Comparison of ENCODE assay signal across 9 cellular contexts in the genomic region with DNA sequence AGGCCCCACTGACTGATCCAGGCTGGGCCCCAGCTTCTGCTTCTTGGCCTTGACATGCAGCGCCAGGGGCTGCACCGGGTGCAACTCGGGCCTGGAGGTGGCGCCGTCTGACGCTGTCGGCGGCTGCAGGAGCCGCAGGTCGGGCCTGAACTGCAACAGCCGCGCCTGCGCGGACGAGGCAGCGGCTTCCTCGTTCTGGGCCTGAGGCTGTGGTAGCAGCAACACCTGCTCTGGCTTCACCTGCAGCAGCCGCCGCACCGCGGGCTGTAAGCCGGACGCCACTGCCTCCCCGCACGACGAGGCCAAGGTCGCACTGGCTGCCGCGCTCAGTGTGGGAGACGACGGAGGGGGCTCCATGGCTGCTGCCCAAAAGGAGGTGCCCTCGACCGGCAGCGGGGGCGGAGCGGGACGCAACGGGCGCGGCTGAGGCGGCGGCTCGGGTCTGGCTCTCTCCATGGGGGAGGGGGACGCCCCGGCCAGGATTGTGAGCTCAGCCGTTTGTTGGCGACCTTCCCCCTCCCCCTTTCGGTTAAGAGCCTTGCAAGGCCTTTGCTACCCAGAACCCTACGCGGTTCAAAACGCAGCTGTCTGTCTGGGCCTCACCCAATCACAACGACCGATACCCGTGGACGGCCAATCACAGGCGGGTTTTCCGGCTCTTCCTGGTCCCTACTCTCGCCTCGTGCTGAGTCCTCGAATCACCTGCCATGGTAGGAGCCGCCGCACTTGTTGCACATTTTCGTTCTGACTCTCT. TPM values are rescaled to one million over a fixed set of nuclear protein-coding genes. Genes with fewer than 3 reads are reported as not detected.
DNase-seq lines count a peak whose midpoint lies in the region; ATAC-seq and TF ChIP-seq lines count a peak whose summit lies in the region.
"Had no signal": no experiment of that assay in that cellular context is flagged by ENCODE, and none has a peak within 500 bp of the region (broad histone marks: within the 10 kb centered on the region; RNA-seq: fewer than 3 reads in every experiment).

No MANE protein-coding gene starts in this region.

- POLR2A ChIA-PET in PC-3 (lab: Charles Lee; ENCODE audit: unreplicated experiment) = no interaction called here

- BruUV-seq in PC-3 (replicated peaks; lab: Mats Ljungman, UMichigan) = no TSS peak

- H3K4me1 ChIP-seq in esophagus squamous epithelium = peaks cover 5 to 15% (median 7%) of the 10 kb centered on the region in 3 donors
- peaks cover 8% of the 10 kb centered on the region for H3K4me1 ChIP-seq in osteoblast (ENCODE audit: insufficient read depth, low read length)
- H3K4me1 ChIP-seq in thoracic aorta (ENCODE audit: control insufficient read depth in 1 of 2, low read depth in 2 of 2) = peaks cover 0 to 8% of the 10 kb centered on the region in 2 donors
- peaks cover 10% of the 10 kb centered on the region for H3K4me1 ChIP-seq in PC-3 (ENCODE audit: insufficient read depth, low read length)

- H3K9me3 ChIP-seq in esophagus squamous epithelium (no peaks in the 10 kb centered on the region), osteoblast (ENCODE audit: low read depth, low read length) (no peaks in the 10 kb centered on the region), thoracic aorta (no peaks in the 10 kb centered on the region), PC-3 (ENCODE audit: low read length) (peaks cover 8% of the 10 kb centered on the region; the same call in 1 of the 2 replicates)

- H4K20me1 ChIP-seq in osteoblast (ENCODE audit: insufficient read depth, low read length) (no peaks in the 10 kb centered on the region), PC-3 (ENCODE audit: low read length) (no peaks in the 10 kb centered on the region)

- no peaks in the 10 kb centered on the region for H3K79me2 ChIP-seq in osteoblast (ENCODE audit: insufficient read depth, low read length)
- H3K79me2 ChIP-seq in PC-3 (ENCODE audit: low read length) = no peaks in the 10 kb centered on the region

- ATAC-seq in GM18505 (IDR thresholded peaks at IDR 0.05; ENCODE audit: unreplicated experiment) (peak; percentile 91), HG03469 (IDR thresholded peaks at IDR 0.05; ENCODE audit: unreplicated experiment) (peak; percentile 76), thoracic aorta (ENCODE audit: insufficient number of reproducible peaks, low FRiP score, low read depth) (no peak), PC-3 (no peak)

- H3K9ac ChIP-seq in PC-3 (ENCODE audit: low read length) = no peak overlapping the region

- no peaks in the 10 kb centered on the region for H3K36me3 ChIP-seq in esophagus squamous epithelium
- H3K36me3 ChIP-seq in osteoblast (ENCODE audit: insufficient read depth, low read length) = no peaks in the 10 kb centered on the region
- no peaks in the 10 kb centered on the region for H3K36me3 ChIP-seq in thoracic aorta
- 0 out of 2 replicates have a peak, but pooled peaks cover 8% of the 10 kb centered on the region for H3K36me3 ChIP-seq in PC-3 (ENCODE audit: low read depth, low read length)

- TF ChIP-seq CTCF in esophagus squamous epithelium (IDR thresholded peaks at IDR 0.05) (peak; percentile 15 to 66 (median 47)), osteoblast (IDR thresholded peaks at IDR 0.05; ENCODE audit: extremely low read depth, low read depth, low read length) (peak; percentile 16), thoracic aorta (IDR thresholded peaks at IDR 0.05) (peak; percentile 20), PC-3 (conservative IDR thresholded peaks at IDR 0.05; ENCODE audit: low read depth, low read length) (no peak)

- no peaks in the 10 kb centered on the region for H3K9me2 ChIP-seq in PC-3 (replicated peaks; ENCODE audit: low read length)

- H2AFZ ChIP-seq in osteoblast (ENCODE audit: low read length) (peak overlapping the region; percentile 95), PC-3 (ENCODE audit: low read length) (no peak overlapping the region)

- peak; percentile 32 for DNase-seq in activated CD8-positive, alpha-beta memory T cell treated with anti-CD3 and anti-CD28 coated beads, Interleukin-2, amount 50 U/mL, for 1 hour (ENCODE audit: extremely low read depth)
- peak; percentile 15 for DNase-seq in esophagus squamous epithelium (lab: John Stamatoyannopoulos, UW)
- DNase-seq in osteoblast (ENCODE audit: insufficient read length, low spot score, missing footprints) = peak; percentile 81
- DNase-seq in thoracic aorta (ENCODE audit: low spot score) = no peak
- DNase-seq in PC-3 = no peak
- DNase-seq in kidney glomerular epithelial cell (lab: John Stamatoyannopoulos, UW) = no peak

- TF ChIP-seq POLR2A in GM18505 (IDR thresholded peaks at IDR 0.05; ENCODE audit: borderline replicate concordance, extremely low read depth, insufficient read depth, insufficient read length) (no peak), esophagus squamous epithelium (IDR thresholded peaks at IDR 0.05) (no peak)

- H3K4me2 ChIP-seq in osteoblast (ENCODE audit: insufficient read depth, low read length) = peak overlapping the region; percentile 78
- no peak overlapping the region for H3K4me2 ChIP-seq in PC-3 (ENCODE audit: low read length)

- 30 to 57% methylated on average over 19 to 21 of the region's 63 CpGs for WGBS in esophagus squamous epithelium, 2 donors

- intact Hi-C loops in esophagus squamous epithelium (cut with DNase I) = no loop called here
- intact Hi-C loops in PC-3 (cut with micrococcal nuclease) = no loop called here

- no peaks in the 10 kb centered on the region for H3F3A ChIP-seq in PC-3 (ENCODE audit: low read length, unreplicated experiment)

- H3K27ac ChIP-seq in esophagus squamous epithelium (peak overlapping the region; percentile 17 to 65 (median 55)), osteoblast (ENCODE audit: low read depth, low read length) (no peak overlapping the region), thoracic aorta (no peak overlapping the region), PC-3 (ENCODE audit: low read length) (no peak overlapping the region)

- peaks cover 0 to 5% (median 0%) of the 10 kb centered on the region in 4 donors for H3K27me3 ChIP-seq in esophagus squamous epithelium
- H3K27me3 ChIP-seq in osteoblast (ENCODE audit: insufficient read depth, low read length) = no peaks in the 10 kb centered on the region
- H3K27me3 ChIP-seq in thoracic aorta (replicated peaks; ENCODE audit: insufficient read depth) = no peaks in the 10 kb centered on the region
- no peaks in the 10 kb centered on the region for H3K27me3 ChIP-seq in PC-3 (ENCODE audit: low read length)

- CTCF ChIA-PET in PC-3 (lab: Charles Lee) = no interaction called here

- peak overlapping the region; percentile 37 to 69 (median 53) for H3K4me3 ChIP-seq in esophagus squamous epithelium
- H3K4me3 ChIP-seq in osteoblast (ENCODE audit: insufficient read depth, low read length) = peak overlapping the region; percentile 65
- peak overlapping the region; percentile 78 for H3K4me3 ChIP-seq in thoracic aorta
- no peak overlapping the region for H3K4me3 ChIP-seq in PC-3 (ENCODE audit: low read length)

RNA-seq across cellular contexts. Expression of a gene that starts 0.4 kb away (rescaled TPM):
- total RNA-seq in esophagus squamous epithelium = not detected
- under 0.01 TPM in 2 replicates for total RNA-seq in osteoblast
- total RNA-seq in thoracic aorta = not detected
- total RNA-seq in PC-3 (2014; rRNA removed) = 0.51 TPM in 1 of 2 replicates, not detected in the other
- total RNA-seq: NCI-H460 had no signal

RNA-seq across cellular contexts. Expression of a gene that starts 19.5 kb away (rescaled TPM):
- total RNA-seq in esophagus squamous epithelium (not detected), osteoblast (not detected in 2 replicates), thoracic aorta (not detected), PC-3 (2014; rRNA removed) (0.84 TPM in 1 of 2 replicates, not detected in the other)
- total RNA-seq: NCI-H460 had no signal

Comparison
In these comparisons a context has a peak if more than half of its experiments do, and no peak if none do; other contexts are left out.
1. ATAC-seq: peak in GM18505 (single experiment) and HG03469 (single experiment); none in thoracic aorta (single experiment) and PC-3 (single experiment).
2. DNase-seq: peak in activated CD8-positive, alpha-beta memory T cell treated with anti-CD3 and anti-CD28 coated beads, Interleukin-2, amount 50 U/mL, for 1 hour (single experiment), esophagus squamous epithelium (single experiment) and osteoblast (single experiment); none in thoracic aorta (single experiment), PC-3 (single experiment) and kidney glomerular epithelial cell (single experiment).
3. H3K27ac ChIP-seq: peak in esophagus squamous epithelium (4 of 4); none in osteoblast (single experiment), thoracic aorta (0 of 2) and PC-3 (single experiment).